ENCODE assay signal across 1 cellular context in genomic region chr7:142539901-142540300, GRCh38.
TF ChIP-seq lines count a peak whose summit lies in the region.

No MANE protein-coding gene starts in this region.

TF ChIP-seq in SK-N-SH, 30 proteins besides CTCF, POLR2A, EP300 and RAD21 (continued from another document):
- TF ChIP-seq MXI1 (IDR thresholded peaks at IDR 0.05; ENCODE audit: low read depth, low read length) (no peak), SIN3A (IDR thresholded peaks at IDR 0.05; ENCODE audit: borderline replicate concordance, low read depth, low read length) (no peak)
